Comparison of ENCODE assay signal across 19 cellular contexts in the genomic region with DNA sequence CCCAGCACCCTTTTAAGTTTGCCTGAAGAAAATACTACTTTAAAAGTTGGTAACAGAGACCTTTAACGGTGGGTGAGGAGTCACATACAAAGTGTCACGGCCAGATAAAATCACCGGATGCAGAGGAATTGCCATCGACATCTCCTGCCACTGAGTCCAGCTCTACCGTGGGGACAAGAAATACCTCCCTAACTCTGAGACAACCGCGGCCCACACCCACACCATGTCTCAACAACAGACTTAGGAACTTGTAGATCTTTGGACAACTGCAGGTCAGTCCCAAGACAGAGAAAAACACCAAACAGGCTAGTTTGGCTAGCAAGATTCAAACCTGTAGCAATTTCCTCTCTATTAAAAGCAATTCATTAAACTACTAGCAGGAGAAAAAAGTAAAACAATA. TPM values are rescaled to one million over a fixed set of nuclear protein-coding genes. Genes with fewer than 3 reads are reported as not detected.
DNase-seq lines count a peak whose midpoint lies in the region; ATAC-seq and TF ChIP-seq lines count a peak whose summit lies in the region.
"Had no signal": no experiment of that assay in that cellular context is flagged by ENCODE, and none has a peak within 500 bp of the region (broad histone marks: within the 10 kb centered on the region; RNA-seq: fewer than 3 reads in every experiment).

No MANE protein-coding gene starts in this region.

- TF ChIP-seq CTCF in mammary epithelial cell (conservative IDR thresholded peaks at IDR 0.05 in 1 of 2, IDR thresholded peaks at IDR 0.05 in 1 of 2; ENCODE audit: extremely low read depth in 1 of 2, insufficient read depth in 1 of 2, low read depth in 1 of 2, low read length in 2 of 2): no peak

- ATAC-seq in activated naive CD4-positive, alpha-beta T cell treated with anti-CD3 and anti-CD28 coated beads, Interleukin-2, amount 50 U/mL, for 72 hours: no peak
- no peak for ATAC-seq in GM18868 (IDR thresholded peaks at IDR 0.05; ENCODE audit: unreplicated experiment)
- no peak for ATAC-seq in GM19452 (IDR thresholded peaks at IDR 0.05; ENCODE audit: unreplicated experiment)

- H3K9me3 ChIP-seq in mammary epithelial cell (replicated peaks; ENCODE audit: insufficient read depth, low read length): no peaks in the 10 kb centered on the region
- no peaks in the 10 kb centered on the region for H3K9me3 ChIP-seq in iPS-20b (ENCODE audit: insufficient read depth, low read depth, low read length)
- no peaks in the 10 kb centered on the region for H3K9me3 ChIP-seq in subcutaneous abdominal adipose tissue (ENCODE audit: control insufficient read depth in 5 of 5, low read length in 5 of 5)
- H3K9me3 ChIP-seq: ascending aorta had no signal

- H4K20me1 ChIP-seq in mammary epithelial cell (ENCODE audit: insufficient read depth, low read length): no peaks in the 10 kb centered on the region

- H3K36me3 ChIP-seq in mammary epithelial cell (ENCODE audit: insufficient read depth, low read length): no peaks in the 10 kb centered on the region
- H3K36me3 ChIP-seq in iPS-20b (ENCODE audit: insufficient read depth, low read depth, low read length): no peaks in the 10 kb centered on the region
- no peaks in the 10 kb centered on the region for H3K36me3 ChIP-seq in subcutaneous abdominal adipose tissue (ENCODE audit: control insufficient read depth in 5 of 5, insufficient read depth in 5 of 5, low read length in 5 of 5)
- H3K36me3 ChIP-seq: ascending aorta had no signal

- H3K27me3 ChIP-seq in mammary epithelial cell (ENCODE audit: insufficient read depth, low read length) (peaks cover 4% of the 10 kb centered on the region), iPS-20b (ENCODE audit: insufficient read depth, low read length) (peaks cover 41% of the 10 kb centered on the region; the same call in 1 of the 2 replicates), subcutaneous abdominal adipose tissue (ENCODE audit: control insufficient read depth in 5 of 5, insufficient read depth in 4 of 5, low read length in 5 of 5) (peaks cover 0 to 9% (median 4%) of the 10 kb centered on the region in 5 donors)
- H3K27me3 ChIP-seq: ascending aorta had no signal

- DNase-seq in activated naive CD4-positive, alpha-beta T cell treated with anti-CD3 and anti-CD28 coated beads, Interleukin-2, amount 50 U/mL, for 72 hours (ENCODE audit: low spot score in 2 of 2): no peak
- no peak for DNase-seq in mammary epithelial cell
- DNase-seq in cortex of kidney (lab: John Stamatoyannopoulos, UW): no peak
- DNase-seq: 8988T; activated CD4-positive, alpha-beta T cell treated with anti-CD3 and anti-CD28 coated beads for 48 hours; activated CD8-positive, alpha-beta memory T cell treated with anti-CD3 and anti-CD28 coated beads, Interleukin-2, amount 50 U/mL, for 4 hours; activated naive CD4-positive, alpha-beta T cell; C1 segment of cervical spinal cord; GDM1; Kasumi-1; kidney; stimulated activated CD4-positive, alpha-beta T cell treated with anti-CD3 and anti-CD28 coated beads, Interleukin-4, amount 100 ng/mL, for 24 hours; stimulated activated CD8-positive, alpha-beta memory T cell treated with anti-CD3 and anti-CD28 coated beads, Interleukin-4, amount 100 ng/mL, for 48 hours had no signal

- CTCF ChIA-PET in mammary epithelial cell (lab: Charles Lee; ENCODE audit: low non-redundant PET): no interaction called here

- H3K36me3 Mint-ChIP-seq in activated naive CD4-positive, alpha-beta T cell treated with anti-CD3 and anti-CD28 coated beads, Interleukin-2, amount 50 U/mL, for 24 hours: no peaks in the 10 kb centered on the region
- no peaks in the 10 kb centered on the region for H3K36me3 Mint-ChIP-seq in activated naive CD4-positive, alpha-beta T cell treated with anti-CD3 and anti-CD28 coated beads, Interleukin-2, amount 50 U/mL, for 72 hours

- H3K9ac ChIP-seq in mammary epithelial cell (ENCODE audit: insufficient read depth, low read length): no peak overlapping the region
- peak overlapping the region; percentile 63; the same call in 1 of the 2 replicates for H3K9ac ChIP-seq in iPS-20b (ENCODE audit: low read depth, low read length)
- H3K9ac ChIP-seq in subcutaneous abdominal adipose tissue (ENCODE audit: low read length in 5 of 5): peak overlapping the region in 1 of 5 donors; percentile 26

- H3K4me3 Mint-ChIP-seq in activated naive CD4-positive, alpha-beta T cell treated with anti-CD3 and anti-CD28 coated beads, Interleukin-2, amount 50 U/mL, for 24 hours: no peak overlapping the region

- intact Hi-C loops in mammary epithelial cell (cut with micrococcal nuclease): loop anchor here (2.0 kb wide), 1 partner anchor 228 kb away; no protein-coding TSS in a partner anchor

- H3K27me3 Mint-ChIP-seq in activated naive CD4-positive, alpha-beta T cell treated with anti-CD3 and anti-CD28 coated beads, Interleukin-2, amount 50 U/mL, for 24 hours: no peaks in the 10 kb centered on the region

- dilution Hi-C loops in mammary epithelial cell (cut with HindIII; ENCODE audit: low sequenced_read_pairs): no loop called here

- no TSS peak for BruUV-seq in mammary epithelial cell (replicated peaks; lab: Mats Ljungman, UMichigan)

- peaks cover 7% of the 10 kb centered on the region for H3K9me3 Mint-ChIP-seq in activated naive CD4-positive, alpha-beta T cell treated with anti-CD3 and anti-CD28 coated beads, Interleukin-2, amount 50 U/mL, for 24 hours
- peaks cover 0 to 3% of the 10 kb centered on the region in 2 donors for H3K9me3 Mint-ChIP-seq in activated naive CD4-positive, alpha-beta T cell treated with anti-CD3 and anti-CD28 coated beads, Interleukin-2, amount 50 U/mL, for 72 hours

- in situ Hi-C loops in mammary epithelial cell (cut with MboI; ENCODE audit: low sequenced_read_pairs in 2 of 2): no loop called here

- peak overlapping the region; percentile 14 for H3K27ac Mint-ChIP-seq in activated naive CD4-positive, alpha-beta T cell treated with anti-CD3 and anti-CD28 coated beads, Interleukin-2, amount 50 U/mL, for 24 hours
- H3K27ac Mint-ChIP-seq in activated naive CD4-positive, alpha-beta T cell treated with anti-CD3 and anti-CD28 coated beads, Interleukin-2, amount 50 U/mL, for 72 hours: no peak overlapping the region

- H3K4me2 ChIP-seq in mammary epithelial cell (ENCODE audit: insufficient read depth, low read depth, low read length): peak overlapping the region; percentile 77

- H3K4me3 ChIP-seq in mammary epithelial cell (replicated peaks in 1 of 3; ENCODE audit: insufficient read depth in 1 of 3, low read depth in 2 of 3, low read length in 3 of 3) (peak overlapping the region in 2 of 3 experiments; percentile 47 to 50), iPS-20b (ENCODE audit: low read length) (peak overlapping the region; percentile 78), subcutaneous abdominal adipose tissue (ENCODE audit: low read depth in 1 of 5, low read length in 5 of 5) (peak overlapping the region in 4 of 5 donors; percentile 22 to 70 (median 60))

- no peak overlapping the region for H3K27ac ChIP-seq in mammary epithelial cell (ENCODE audit: insufficient read depth, low read depth, low read length)
- H3K27ac ChIP-seq in iPS-20b (ENCODE audit: low read length): no peak overlapping the region
- peak overlapping the region; percentile 71 for H3K27ac ChIP-seq in subcutaneous abdominal adipose tissue (ENCODE audit: low read depth, low read length)
- H3K27ac ChIP-seq: ascending aorta had no signal

- peaks cover 30% of the 10 kb centered on the region for H3K4me1 Mint-ChIP-seq in activated naive CD4-positive, alpha-beta T cell treated with anti-CD3 and anti-CD28 coated beads, Interleukin-2, amount 50 U/mL, for 24 hours

- peaks cover 19% of the 10 kb centered on the region for H3K4me1 ChIP-seq in mammary epithelial cell (ENCODE audit: insufficient read depth, low read length)
- peaks cover 32% of the 10 kb centered on the region; the same call in 1 of the 2 replicates for H3K4me1 ChIP-seq in iPS-20b (ENCODE audit: insufficient read depth, low read length)
- H3K4me1 ChIP-seq in subcutaneous abdominal adipose tissue (ENCODE audit: control insufficient read depth in 5 of 5, insufficient read depth in 5 of 5, low read length in 5 of 5): peaks cover 0 to 24% (median 12%) of the 10 kb centered on the region in 5 donors
- H3K4me1 ChIP-seq: ascending aorta had no signal

- peak overlapping the region; percentile 81 for H2AFZ ChIP-seq in mammary epithelial cell (ENCODE audit: low read depth, low read length)

- no peaks in the 10 kb centered on the region for H3K79me2 ChIP-seq in mammary epithelial cell (ENCODE audit: insufficient read depth, low read length)

- WGBS in mammary epithelial cell (ENCODE audit: low coverage, missing lambda C conversion rate): 0% methylated on average over 7 of the region's 7 CpGs

RNA-seq across cellular contexts. Expression of a gene that starts 0.7 kb away (rescaled TPM):
- 100 to 1,000 TPM; 176 to 461 TPM for total RNA-seq in activated naive CD4-positive, alpha-beta T cell treated with anti-CD3 and anti-CD28 coated beads, Interleukin-2, amount 50 U/mL, for 72 hours
- 100 to 1,000 TPM in 1 of 2 donors, 10 to 100 TPM in 1; 53.0 to 115 TPM for total RNA-seq in mammary epithelial cell
- polyA plus RNA-seq in mammary epithelial cell: 40.7 TPM
- polyA minus RNA-seq in mammary epithelial cell: 71.6 TPM
